Comparison of ENCODE assay signal across 8 cellular contexts in genomic region chr12:123633379-123634141, GRCh38. TPM values are rescaled to one million over a fixed set of nuclear protein-coding genes. Genes with fewer than 3 reads are reported as not detected.
DNase-seq lines count a peak whose midpoint lies in the region; ATAC-seq and TF ChIP-seq lines count a peak whose summit lies in the region.

TSS of gene EIF2B1 (minus strand) at chr12:123633686. CDS start at chr12:123633557, 129 bp downstream.
TSS of gene GTF2H3 (plus strand) at chr12:123633829. CDS start at chr12:123633860, 31 bp downstream.

- no peaks in the 10 kb centered on the region for H3K9me3 ChIP-seq in Panc1 (ENCODE audit: control insufficient read depth, insufficient read depth, low read depth, low read length)
- no peaks in the 10 kb centered on the region for H3K9me3 ChIP-seq in esophagus (ENCODE audit: control insufficient read depth in 2 of 2, insufficient read depth in 1 of 2, low read depth in 1 of 2, low read length in 1 of 2)
- no peaks in the 10 kb centered on the region for H3K9me3 ChIP-seq in muscle layer of colon (ENCODE audit: low read length)

- CTCF ChIA-PET in Panc1 (lab: Charles Lee): no interaction called here

- peaks cover 25% of the 10 kb centered on the region for H3K36me3 Mint-ChIP-seq in activated T-cell treated with anti-CD3 and anti-CD28 coated beads, Interleukin-2, amount 50 U/mL, for 4 hours (ENCODE audit: insufficient read depth)

- ATAC-seq in GM21723 (IDR thresholded peaks at IDR 0.05; ENCODE audit: unreplicated experiment): peak; percentile 94
- ATAC-seq in Panc1: peak; percentile 100
- peak; percentile 96 to 99 for ATAC-seq in activated T-cell treated with anti-CD3 and anti-CD28 coated beads, Interleukin-2, amount 50 U/mL, for 4 hours

- WGBS in esophagus, 2 donors: 0% methylated on average over 52 of the region's 52 CpGs

- DNase-seq in DMS53 (lab: John Stamatoyannopoulos, UW) (peak; percentile 98), KG1 (lab: John Stamatoyannopoulos, UW) (peak; percentile 94), Panc1 (ENCODE audit: low read depth, low spot score) (peak; percentile 78)
- peak; percentile 93 for DNase-seq in activated T-cell treated with anti-CD3 and anti-CD28 coated beads, Interleukin-2, amount 50 U/mL, for 4 hours
- DNase-seq in stimulated activated CD8-positive, alpha-beta memory T cell treated with anti-CD3 and anti-CD28 coated beads, Interleukin-7, amount 100 ng/mL, for 24 hours (ENCODE audit: low read depth): peak; percentile 97

- no peaks in the 10 kb centered on the region for H3K9me3 Mint-ChIP-seq in activated T-cell treated with anti-CD3 and anti-CD28 coated beads, Interleukin-2, amount 50 U/mL, for 4 hours

- BruUV-seq in Panc1 (replicated peaks; lab: Mats Ljungman, UMichigan): no TSS peak

- H3K4me3 Mint-ChIP-seq in activated T-cell treated with anti-CD3 and anti-CD28 coated beads, Interleukin-2, amount 50 U/mL, for 4 hours: peak within 1 kb of the TSS; percentile 94

- in situ Hi-C loops in Panc1 (cut with HindIII; ENCODE audit: low pct_unique_long_range_greater_than_20kb, low sequenced_read_pairs): no loop called here

- peak within 1 kb of the TSS; percentile 92 for H3K27ac ChIP-seq in Panc1 (ENCODE audit: low read length)
- H3K27ac ChIP-seq in esophagus (ENCODE audit: low read depth in 2 of 2, low read length in 1 of 2): peak within 1 kb of the TSS; percentile 74 to 78
- peak within 1 kb of the TSS; percentile 73 for H3K27ac ChIP-seq in muscle layer of colon (ENCODE audit: low read depth, low read length)

- H3K27me3 ChIP-seq in Panc1 (ENCODE audit: control insufficient read depth, insufficient read depth, low read length) (no peaks in the 10 kb centered on the region), esophagus (ENCODE audit: control insufficient read depth in 1 of 2, insufficient read depth in 2 of 2, low read length in 2 of 2) (no peaks in the 10 kb centered on the region), muscle layer of colon (ENCODE audit: control insufficient read depth in 1 of 2, insufficient read depth in 2 of 2, low read length in 2 of 2) (no peaks in the 10 kb centered on the region)

- intact Hi-C loops in Panc1 (cut with micrococcal nuclease; ENCODE audit: unreplicated experiment): no loop called here

- peak within 1 kb of the TSS; percentile 97 to 99 for H3K4me3 ChIP-seq in Panc1 (ENCODE audit: low read depth in 2 of 2, low read length in 2 of 2)
- peak within 1 kb of the TSS; percentile 81 to 92 for H3K4me3 ChIP-seq in esophagus (ENCODE audit: low read depth in 1 of 2, low read length in 2 of 2)
- H3K4me3 ChIP-seq in muscle layer of colon (ENCODE audit: low read depth in 1 of 2, low read length in 2 of 2): peak within 1 kb of the TSS; percentile 68 to 78

- H3K27me3 Mint-ChIP-seq in activated T-cell treated with anti-CD3 and anti-CD28 coated beads, Interleukin-2, amount 50 U/mL, for 4 hours (ENCODE audit: low read depth): no peaks in the 10 kb centered on the region

- POLR2A ChIA-PET in Panc1 (lab: Charles Lee): interaction anchor here (1.1 kb wide), 1 partner anchor 47 kb away, joined by 3 read pairs; no protein-coding TSS in a partner anchor

- H3K36me3 ChIP-seq in Panc1 (ENCODE audit: control insufficient read depth, insufficient read depth, low read length) (peaks cover 5% of the 10 kb centered on the region; the same call in 1 of the 2 replicates), esophagus (ENCODE audit: control insufficient read depth in 2 of 2, insufficient read depth in 2 of 2, low read length in 1 of 2) (peaks cover 6 to 8% of the 10 kb centered on the region in 2 donors), muscle layer of colon (ENCODE audit: insufficient read depth, low read length) (peaks cover 22% of the 10 kb centered on the region)

- peaks cover 5% of the 10 kb centered on the region; the same call in 1 of the 2 replicates for H3K4me1 ChIP-seq in Panc1 (ENCODE audit: control insufficient read depth, insufficient read depth, low read length)
- peaks cover 0 to 2% of the 10 kb centered on the region in 2 donors for H3K4me1 ChIP-seq in esophagus (ENCODE audit: control insufficient read depth in 2 of 2, insufficient read depth in 2 of 2, low read length in 1 of 2)
- H3K4me1 ChIP-seq in muscle layer of colon (ENCODE audit: insufficient read depth, low read length): peaks cover 9% of the 10 kb centered on the region

- H3K9ac ChIP-seq in muscle layer of colon (ENCODE audit: low read length): peak within 1 kb of the TSS; percentile 59

- no peak for TF ChIP-seq CTCF in Panc1 (IDR thresholded peaks at IDR 0.05)

- H3K4me1 Mint-ChIP-seq in activated T-cell treated with anti-CD3 and anti-CD28 coated beads, Interleukin-2, amount 50 U/mL, for 4 hours (ENCODE audit: low read depth): peaks cover 28% of the 10 kb centered on the region

RNA-seq across cellular contexts. Expression of gene EIF2B1, which starts in this region (rescaled TPM):
- 49.4 TPM for total RNA-seq in Panc1 (2021; ENCODE audit: unreplicated experiment)
- polyA plus RNA-seq in Panc1 (2012; ENCODE audit: insufficient read length): 40.8 TPM
- total RNA-seq in activated T-cell treated with anti-CD3 and anti-CD28 coated beads, Interleukin-2, amount 50 U/mL, for 4 hours: 100 to 1,000 TPM; 112 to 117 (median 117) TPM
- 10 to 100 TPM; 25.2 to 32.2 TPM for polyA plus RNA-seq in esophagus

RNA-seq across cellular contexts. Expression of gene GTF2H3, which starts in this region (rescaled TPM):
- total RNA-seq in Panc1 (2021; ENCODE audit: unreplicated experiment): 40.7 TPM
- polyA plus RNA-seq in Panc1 (2012; ENCODE audit: insufficient read length): 21.7 TPM
- total RNA-seq in activated T-cell treated with anti-CD3 and anti-CD28 coated beads, Interleukin-2, amount 50 U/mL, for 4 hours: 10 to 100 TPM; 77.9 to 86.2 (median 78.5) TPM
- 10 to 100 TPM in 1 of 2 donors, 1 to 10 TPM in 1; 4.5 to 10.2 TPM for polyA plus RNA-seq in esophagus

Comparison
In these comparisons a context has a peak if more than half of its experiments do, and no peak if none do; other contexts are left out.
1. Peak in every context shown above with its lines: DNase-seq, ATAC-seq, H3K4me3 ChIP-seq and H3K27ac ChIP-seq.